In genomic region chr21:31351438-31351837, GRCh38 we compare ENCODE assay signal across 12 cellular contexts. TPM values are rescaled to one million over a fixed set of nuclear protein-coding genes. Genes with fewer than 3 reads are reported as not detected.
DNase-seq lines count a peak whose midpoint lies in the region; ATAC-seq and TF ChIP-seq lines count a peak whose summit lies in the region.
"Had no signal": no experiment of that assay in that cellular context is flagged by ENCODE, and none has a peak within 500 bp of the region (broad histone marks: within the 10 kb centered on the region; RNA-seq: fewer than 3 reads in every experiment).

No MANE protein-coding gene starts in this region.

- peak overlapping the region; percentile 78 for H3K27ac Mint-ChIP-seq in mesothelial cell of epicardium

- TF ChIP-seq CTCF in astrocyte of the spinal cord (IDR thresholded peaks at IDR 0.05; ENCODE audit: low read depth, low read length), result no peak
- TF ChIP-seq CTCF in mesothelial cell of epicardium (IDR thresholded peaks at IDR 0.05; ENCODE audit: unreplicated experiment), result no peak

- peaks cover 3% of the 10 kb centered on the region for H3K36me3 Mint-ChIP-seq in mesothelial cell of epicardium
- H3K36me3 Mint-ChIP-seq: CD8-positive, alpha-beta memory T cell had no signal

- DNase-seq in ELR (ENCODE audit: low read depth), result peak; percentile 77
- peak; percentile 69 for DNase-seq in NCI-H69 (lab: John Stamatoyannopoulos, UW)
- peak; percentile 58 for DNase-seq in astrocyte of the spinal cord (ENCODE audit: low read depth, low spot score)
- no peak for DNase-seq in mesothelial cell of epicardium (ENCODE audit: low spot score in 2 of 2, unreplicated experiment in 2 of 2)
- no peak for DNase-seq in NCI-H748 (lab: John Stamatoyannopoulos, UW; ENCODE audit: unreplicated experiment)
- no peak for DNase-seq in NK-92 (lab: John Stamatoyannopoulos, UW; ENCODE audit: unreplicated experiment)
- DNase-seq in NCI-H1105 treated with DMSO at 0.1 percent for 48 hours (lab: John Stamatoyannopoulos, UW), result no peak
- DNase-seq: CD8-positive, alpha-beta memory T cell; effector memory CD8-positive, alpha-beta T cell; right cardiac atrium had no signal

- in situ Hi-C loops in astrocyte of the spinal cord (cut with HindIII; ENCODE audit: low sequenced_read_pairs), result no loop called here

- ATAC-seq in GM18858 (IDR thresholded peaks at IDR 0.05; ENCODE audit: unreplicated experiment), result no peak
- ATAC-seq: effector memory CD8-positive, alpha-beta T cell; right cardiac atrium had no signal

- no peaks in the 10 kb centered on the region for H3K27me3 Mint-ChIP-seq in mesothelial cell of epicardium (ENCODE audit: low read depth)

- H3K4me1 Mint-ChIP-seq in mesothelial cell of epicardium, result peaks cover 35% of the 10 kb centered on the region

- peaks cover 7% of the 10 kb centered on the region for H3K9me3 Mint-ChIP-seq in mesothelial cell of epicardium

- no peak overlapping the region for H3K4me3 ChIP-seq in astrocyte of the spinal cord (ENCODE audit: low read depth, low read length)
- H3K4me3 ChIP-seq: SK-N-MC had no signal

- no peak overlapping the region for H3K4me3 Mint-ChIP-seq in mesothelial cell of epicardium
- H3K4me3 Mint-ChIP-seq: effector memory CD8-positive, alpha-beta T cell had no signal

RNA-seq across cellular contexts. Expression of gene TIAM1, which starts 7.4 kb away (rescaled TPM):
- 49.7 to 54.6 TPM (median 53.4 TPM) in 3 replicates for total RNA-seq in mesothelial cell of epicardium

Comparison
In these comparisons a context has a peak if more than half of its experiments do, and no peak if none do; other contexts are left out.
1. DNase-seq: peak in ELR (single experiment), NCI-H69 (single experiment) and astrocyte of the spinal cord (single experiment); none in mesothelial cell of epicardium (0 of 2), NCI-H748 (single experiment), NK-92 (single experiment) and NCI-H1105 treated with DMSO at 0.1 percent for 48 hours (single experiment).